ENCODE assay signal across 2 cellular contexts in the genomic region with DNA sequence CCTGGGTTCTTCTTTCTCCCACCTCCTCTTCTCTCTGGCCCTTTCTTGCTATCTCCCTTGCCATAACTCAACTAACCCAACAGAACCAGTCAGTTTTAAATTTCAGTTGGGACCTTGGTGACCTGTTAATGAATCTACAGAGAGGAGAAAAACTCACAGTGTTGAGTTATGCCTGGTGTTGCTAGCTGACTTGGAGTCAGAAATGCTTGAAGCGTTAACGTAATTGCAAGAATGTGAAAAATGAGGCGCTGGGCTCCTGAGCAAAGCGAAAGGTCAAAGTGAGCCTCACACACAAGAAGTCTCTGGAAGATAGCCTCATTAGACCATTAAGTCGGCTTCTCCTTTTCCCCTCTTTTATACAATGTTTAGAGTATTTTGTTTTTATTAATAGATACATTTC.
TF ChIP-seq lines count a peak whose summit lies in the region.

No MANE protein-coding gene starts in this region.

TF ChIP-seq in HEK293, 187 proteins besides CTCF, POLR2A, EP300 and RAD21:
- TF ChIP-seq, protein P1, sequence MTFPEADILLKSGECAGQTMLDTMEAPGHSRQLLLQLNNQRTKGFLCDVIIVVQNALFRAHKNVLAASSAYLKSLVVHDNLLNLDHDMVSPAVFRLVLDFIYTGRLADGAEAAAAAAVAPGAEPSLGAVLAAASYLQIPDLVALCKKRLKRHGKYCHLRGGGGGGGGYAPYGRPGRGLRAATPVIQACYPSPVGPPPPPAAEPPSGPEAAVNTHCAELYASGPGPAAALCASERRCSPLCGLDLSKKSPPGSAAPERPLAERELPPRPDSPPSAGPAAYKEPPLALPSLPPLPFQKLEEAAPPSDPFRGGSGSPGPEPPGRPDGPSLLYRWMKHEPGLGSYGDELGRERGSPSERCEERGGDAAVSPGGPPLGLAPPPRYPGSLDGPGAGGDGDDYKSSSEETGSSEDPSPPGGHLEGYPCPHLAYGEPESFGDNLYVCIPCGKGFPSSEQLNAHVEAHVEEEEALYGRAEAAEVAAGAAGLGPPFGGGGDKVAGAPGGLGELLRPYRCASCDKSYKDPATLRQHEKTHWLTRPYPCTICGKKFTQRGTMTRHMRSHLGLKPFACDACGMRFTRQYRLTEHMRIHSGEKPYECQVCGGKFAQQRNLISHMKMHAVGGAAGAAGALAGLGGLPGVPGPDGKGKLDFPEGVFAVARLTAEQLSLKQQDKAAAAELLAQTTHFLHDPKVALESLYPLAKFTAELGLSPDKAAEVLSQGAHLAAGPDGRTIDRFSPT (tag by site-specific recombination; IDR thresholded peaks at IDR 0.05): no peak
- TF ChIP-seq, protein P2, sequence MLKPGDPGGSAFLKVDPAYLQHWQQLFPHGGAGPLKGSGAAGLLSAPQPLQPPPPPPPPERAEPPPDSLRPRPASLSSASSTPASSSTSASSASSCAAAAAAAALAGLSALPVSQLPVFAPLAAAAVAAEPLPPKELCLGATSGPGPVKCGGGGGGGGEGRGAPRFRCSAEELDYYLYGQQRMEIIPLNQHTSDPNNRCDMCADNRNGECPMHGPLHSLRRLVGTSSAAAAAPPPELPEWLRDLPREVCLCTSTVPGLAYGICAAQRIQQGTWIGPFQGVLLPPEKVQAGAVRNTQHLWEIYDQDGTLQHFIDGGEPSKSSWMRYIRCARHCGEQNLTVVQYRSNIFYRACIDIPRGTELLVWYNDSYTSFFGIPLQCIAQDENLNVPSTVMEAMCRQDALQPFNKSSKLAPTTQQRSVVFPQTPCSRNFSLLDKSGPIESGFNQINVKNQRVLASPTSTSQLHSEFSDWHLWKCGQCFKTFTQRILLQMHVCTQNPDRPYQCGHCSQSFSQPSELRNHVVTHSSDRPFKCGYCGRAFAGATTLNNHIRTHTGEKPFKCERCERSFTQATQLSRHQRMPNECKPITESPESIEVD (tag by site-specific recombination; IDR thresholded peaks at IDR 0.05): peak; percentile 20; the same call in 1 of the 2 replicates
- TF ChIP-seq ZBTB1 (tag by site-specific recombination; IDR thresholded peaks at IDR 0.05): no peak

TF ChIP-seq in H1, 55 proteins besides CTCF, POLR2A, EP300 and RAD21:
- TF ChIP-seq SP1 (IDR thresholded peaks at IDR 0.05; ENCODE audit: low read depth, low read length) (0 out of 2 replicates have a peak, but pooled peaks have one; percentile 12), TEAD4 (IDR thresholded peaks at IDR 0.05; ENCODE audit: low read depth, low read length) (0 out of 2 replicates have a peak, but pooled peaks have one; percentile 45), SIRT6 (IDR thresholded peaks at IDR 0.05; ENCODE audit: low read length) (no peak)
